In the genomic region with DNA sequence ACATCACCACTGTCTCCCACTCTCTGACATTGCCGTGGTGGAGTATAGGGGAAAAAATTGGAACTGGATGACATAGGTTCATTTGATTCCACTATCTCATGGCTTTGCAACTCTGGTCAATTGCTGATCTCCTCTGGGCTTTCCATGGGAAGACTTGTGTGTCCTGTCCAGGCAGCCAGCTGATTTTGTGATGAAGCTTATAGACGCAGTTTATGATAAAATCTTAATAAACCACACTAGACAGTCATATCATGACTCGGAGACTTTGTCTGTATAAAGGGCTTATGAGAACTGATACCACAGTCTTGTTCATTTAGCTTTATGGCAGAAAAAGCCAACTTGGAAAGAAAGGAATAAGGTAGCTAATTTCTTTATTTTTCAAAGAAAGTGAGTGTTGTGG, we compare ENCODE assay signal across 23 cellular contexts.
DNase-seq lines count a peak whose midpoint lies in the region; ATAC-seq, FAIRE-seq and TF ChIP-seq lines count a peak whose summit lies in the region.
"Had no signal": no experiment of that assay in that cellular context is flagged by ENCODE, and none has a peak within 500 bp of the region (broad histone marks: within the 10 kb centered on the region; RNA-seq: fewer than 3 reads in every experiment).

No MANE protein-coding gene starts in this region.

- H3K9me1 ChIP-seq in IMR-90 (ENCODE audit: insufficient read depth, low read length): no peaks in the 10 kb centered on the region

- H4K8ac ChIP-seq in IMR-90 (ENCODE audit: low read depth in 2 of 2, low read length in 2 of 2): no peak overlapping the region

- H2AFZ ChIP-seq in IMR-90 (replicated peaks; ENCODE audit: low read length, poor library complexity): no peak overlapping the region

- H3K4me2 ChIP-seq in IMR-90 (ENCODE audit: low read depth, low read length): no peak overlapping the region
- H3K4me2 ChIP-seq: BLaER1 treated with 17β-estradiol and CSF1 and Interleukin-3, amounts not matched to agents 10 nM and 100 nM had no signal

- no peak overlapping the region for H3K23ac ChIP-seq in IMR-90 (ENCODE audit: low read depth, low read length)

- H2BK120ac ChIP-seq in IMR-90 (ENCODE audit: low read depth, low read length): no peak overlapping the region

- TF ChIP-seq CTCF in IMR-90 (conservative IDR thresholded peaks at IDR 0.05; ENCODE audit: low read depth, low read length): no peak
- TF ChIP-seq CTCF in bronchial epithelial cell (IDR thresholded peaks at IDR 0.05; ENCODE audit: insufficient read depth, low read length, severe bottlenecking): no peak
- TF ChIP-seq CTCF in neural crest cell (conservative IDR thresholded peaks at IDR 0.05): no peak
- no peak for TF ChIP-seq CTCF in tibial nerve (IDR thresholded peaks at IDR 0.05)

- dilution Hi-C loops in IMR-90 (cut with HindIII; ENCODE audit: low sequenced_read_pairs, unreplicated experiment): no loop called here

- no peaks in the 10 kb centered on the region for H3K4me1 Mint-ChIP-seq in neural crest cell

- H3K18ac ChIP-seq in IMR-90 (ENCODE audit: low read depth, low read length): no peak overlapping the region

- POLR2A ChIA-PET in IMR-90 (lab: Charles Lee; ENCODE audit: unreplicated experiment): no interaction called here

- H3K36me3 ChIP-seq in IMR-90 (ENCODE audit: control insufficient read depth, insufficient read depth, low read length): no peaks in the 10 kb centered on the region
- H3K36me3 ChIP-seq in bronchial epithelial cell (ENCODE audit: control insufficient read depth, insufficient read depth, low read length): no peaks in the 10 kb centered on the region
- no peaks in the 10 kb centered on the region for H3K36me3 ChIP-seq in tibial nerve
- H3K36me3 ChIP-seq: BLaER1 treated with 17β-estradiol and CSF1 and Interleukin-3, amounts not matched to agents 10 nM and 100 nM; HAP-1; uterus had no signal

- no peak for FAIRE-seq in bronchial epithelial cell (lab: Jason Lieb, UNC)
- FAIRE-seq: colon, GM12878 had no signal

- H3K27me3 ChIP-seq in IMR-90 (ENCODE audit: control insufficient read depth, insufficient read depth, low read length) (no peaks in the 10 kb centered on the region; the same call in 1 of the 2 replicates), bronchial epithelial cell (ENCODE audit: control insufficient read depth, insufficient read depth, low read length) (no peaks in the 10 kb centered on the region), tibial nerve (no peaks in the 10 kb centered on the region)
- H3K27me3 ChIP-seq: BLaER1 treated with 17β-estradiol and CSF1 and Interleukin-3, amounts not matched to agents 10 nM and 100 nM; uterus had no signal

- in situ Hi-C loops in IMR-90 (cut with MboI; ENCODE audit: low sequenced_read_pairs): no loop called here

- H3K27ac ChIP-seq in IMR-90 (ENCODE audit: insufficient read depth, low read length) (no peak overlapping the region), tibial nerve (no peak overlapping the region)
- H3K27ac ChIP-seq: BLaER1 treated with 17β-estradiol and CSF1 and Interleukin-3, amounts not matched to agents 10 nM and 100 nM; uterus; VCaP had no signal

- H3K4me1 ChIP-seq in IMR-90 (ENCODE audit: control insufficient read depth, insufficient read depth, low read length) (no peaks in the 10 kb centered on the region; the same call in none of the 2 replicates), tibial nerve (peaks cover 0 to 13% (median 3%) of the 10 kb centered on the region in 4 donors)
- H3K4me1 ChIP-seq: HAP-1, uterus had no signal

- no peak overlapping the region for H3K4me3 Mint-ChIP-seq in neural crest cell
- H3K4me3 Mint-ChIP-seq: brain; stimulated activated memory B cell treated with anti-CD40 and anti-IgM and Interleukin-4, amounts not matched to agents 10 μg/mL and 1 μg/mL and 100 μg/mL, for 72 hours had no signal

- DNase-seq in ELR (ENCODE audit: low read depth) (peak; percentile 43), IMR-90 (peak; percentile 63), bronchial epithelial cell (ENCODE audit: low read depth) (peak; percentile 66), neural crest cell (ENCODE audit: low read depth, low spot score) (no peak), tibial nerve (ENCODE audit: low spot score in 2 of 2) (no peak), posterior vena cava (ENCODE audit: low spot score) (no peak)
- DNase-seq: COR-L47; effector CD8-positive, alpha-beta T cell; glutamatergic neuron; NCI-H1105; NCI-H1930; NCI-H345; NCI-H748 treated with DMSO at 0.1 percent for 48 hours; uterus had no signal

- no peak overlapping the region for H2BK20ac ChIP-seq in IMR-90 (ENCODE audit: low read depth, low read length)

- TF ChIP-seq POLR2A in IMR-90 (IDR thresholded peaks at IDR 0.05; ENCODE audit: low read depth, low read length) (no peak), tibial nerve (IDR thresholded peaks at IDR 0.05) (no peak)

- no peak for ATAC-seq in IMR-90 (ENCODE audit: low read depth)
- ATAC-seq in GM19452 (IDR thresholded peaks at IDR 0.05; ENCODE audit: unreplicated experiment): no peak
- ATAC-seq: GM12878; SK-N-SH treated with all-trans-retinoic acid at 6 μM for 48 hours; stimulated activated memory B cell treated with anti-CD40 and anti-IgM and Interleukin-4, amounts not matched to agents 10 μg/mL and 1 μg/mL and 100 μg/mL, for 72 hours had no signal

- H3K4me3 ChIP-seq in IMR-90 (ENCODE audit: insufficient read depth, low read depth, low read length) (no peak overlapping the region), bronchial epithelial cell (ENCODE audit: low read depth, low read length) (no peak overlapping the region), tibial nerve (no peak overlapping the region)
- H3K4me3 ChIP-seq: BLaER1 treated with 17β-estradiol and CSF1 and Interleukin-3, amounts not matched to agents 10 nM and 100 nM; GM12878; HAP-1; uterus had no signal

- H2BK15ac ChIP-seq in IMR-90 (ENCODE audit: low read depth, low read length): no peak overlapping the region

- no peaks in the 10 kb centered on the region for H3K79me1 ChIP-seq in IMR-90 (ENCODE audit: low read depth in 1 of 2, low read length in 2 of 2)

- H2AK9ac ChIP-seq in IMR-90 (replicated peaks; ENCODE audit: low read depth, low read length, poor library complexity): no peak overlapping the region

- H4K20me1 ChIP-seq in IMR-90 (ENCODE audit: insufficient read depth, low read length): no peaks in the 10 kb centered on the region
- H4K20me1 ChIP-seq: BLaER1 treated with 17β-estradiol and CSF1 and Interleukin-3, amounts not matched to agents 10 nM and 100 nM had no signal

- H3K9me3 Mint-ChIP-seq in neural crest cell: no peaks in the 10 kb centered on the region
- H3K9me3 Mint-ChIP-seq: stimulated activated memory B cell treated with anti-CD40 and anti-IgM and Interleukin-4, amounts not matched to agents 10 μg/mL and 1 μg/mL and 100 μg/mL, for 72 hours had no signal

- no peak for TF ChIP-seq RAD21 in IMR-90 (IDR thresholded peaks at IDR 0.05; ENCODE audit: low read length)

- CTCF ChIA-PET in IMR-90 (lab: Yijun Ruan, JAX): no interaction called here

- no peak overlapping the region for H2AK5ac ChIP-seq in IMR-90 (ENCODE audit: low read depth, low read length)

- no peaks in the 10 kb centered on the region for H3K9me3 ChIP-seq in IMR-90 (ENCODE audit: control insufficient read depth, insufficient read depth, low read length)
- no peaks in the 10 kb centered on the region for H3K9me3 ChIP-seq in tibial nerve
- H3K9me3 ChIP-seq: BLaER1 treated with 17β-estradiol and CSF1 and Interleukin-3, amounts not matched to agents 10 nM and 100 nM; HAP-1; uterus had no signal

- WGBS in IMR-90 (ENCODE audit: extremely low coverage in 2 of 2, insufficient read length in 1 of 2), 2 experiments: no CpG with 5 or more reads among the region's 3 CpGs
- WGBS in tibial nerve, 2 donors: 87 to 90% methylated on average over 3 of the region's 3 CpGs

- no peak overlapping the region for H3K56ac ChIP-seq in IMR-90 (ENCODE audit: extremely low read depth, insufficient read depth, low read length)

- TF ChIP-seq EP300 in tibial nerve (IDR thresholded peaks at IDR 0.05): no peak

- H3K4ac ChIP-seq in IMR-90 (ENCODE audit: low read depth, low read length): no peak overlapping the region

- H2BK5ac ChIP-seq in IMR-90 (ENCODE audit: low read depth, low read length, poor library complexity, severe bottlenecking): no peak overlapping the region

- H3K27me3 Mint-ChIP-seq in neural crest cell (ENCODE audit: low read depth): no peaks in the 10 kb centered on the region
- H3K27me3 Mint-ChIP-seq: brain; stimulated activated memory B cell treated with anti-CD40 and anti-IgM and Interleukin-4, amounts not matched to agents 10 μg/mL and 1 μg/mL and 100 μg/mL, for 72 hours had no signal

- no peak overlapping the region for H4K5ac ChIP-seq in IMR-90 (ENCODE audit: low read depth, low read length)

- BruUV-seq in IMR-90 (replicated peaks; lab: Mats Ljungman, UMichigan): no TSS peak

- intact Hi-C loops in IMR-90 (cut with micrococcal nuclease): no loop called here
- intact Hi-C loops in posterior vena cava (cut with DNase I): no loop called here

- peak overlapping the region; percentile 37 for H3K27ac Mint-ChIP-seq in neural crest cell (ENCODE audit: unreplicated experiment)
- H3K27ac Mint-ChIP-seq: brain; stimulated activated memory B cell treated with anti-CD40 and anti-IgM and Interleukin-4, amounts not matched to agents 10 μg/mL and 1 μg/mL and 100 μg/mL, for 72 hours had no signal

- no peak overlapping the region for H4K91ac ChIP-seq in IMR-90 (ENCODE audit: insufficient read depth, low read depth, low read length)

- no peak overlapping the region for H3K14ac ChIP-seq in IMR-90 (replicated peaks; ENCODE audit: low read depth, low read length)

- H3K9ac ChIP-seq in IMR-90 (ENCODE audit: low read depth, low read length): no peak overlapping the region
- H3K9ac ChIP-seq: BLaER1 treated with 17β-estradiol and CSF1 and Interleukin-3, amounts not matched to agents 10 nM and 100 nM had no signal

- H3K36me3 Mint-ChIP-seq in neural crest cell (ENCODE audit: low read depth): no peaks in the 10 kb centered on the region
- H3K36me3 Mint-ChIP-seq: brain; stimulated activated memory B cell treated with anti-CD40 and anti-IgM and Interleukin-4, amounts not matched to agents 10 μg/mL and 1 μg/mL and 100 μg/mL, for 72 hours had no signal

TF ChIP-seq in IMR-90, 13 proteins besides CTCF, POLR2A, EP300 and RAD21:
- TF ChIP-seq RCOR1 (IDR thresholded peaks at IDR 0.05; ENCODE audit: insufficient replicate concordance, low read length): no peak
- no peak for TF ChIP-seq MAFK (IDR thresholded peaks at IDR 0.05; ENCODE audit: low read depth, low read length)
- TF ChIP-seq BHLHE40 (IDR thresholded peaks at IDR 0.05; ENCODE audit: low read depth, low read length): no peak
- no peak for TF ChIP-seq NFE2L2 (IDR thresholded peaks at IDR 0.05; ENCODE audit: low read depth, low read length)

Comparison
In these comparisons a context has a peak if more than half of its experiments do, and no peak if none do; other contexts are left out.
1. DNase-seq: peak in ELR (single experiment), IMR-90 (single experiment) and bronchial epithelial cell (single experiment); none in neural crest cell (single experiment), tibial nerve (0 of 2) and posterior vena cava (single experiment).